ENCODE assay signal across 22 cellular contexts in the genomic region with DNA sequence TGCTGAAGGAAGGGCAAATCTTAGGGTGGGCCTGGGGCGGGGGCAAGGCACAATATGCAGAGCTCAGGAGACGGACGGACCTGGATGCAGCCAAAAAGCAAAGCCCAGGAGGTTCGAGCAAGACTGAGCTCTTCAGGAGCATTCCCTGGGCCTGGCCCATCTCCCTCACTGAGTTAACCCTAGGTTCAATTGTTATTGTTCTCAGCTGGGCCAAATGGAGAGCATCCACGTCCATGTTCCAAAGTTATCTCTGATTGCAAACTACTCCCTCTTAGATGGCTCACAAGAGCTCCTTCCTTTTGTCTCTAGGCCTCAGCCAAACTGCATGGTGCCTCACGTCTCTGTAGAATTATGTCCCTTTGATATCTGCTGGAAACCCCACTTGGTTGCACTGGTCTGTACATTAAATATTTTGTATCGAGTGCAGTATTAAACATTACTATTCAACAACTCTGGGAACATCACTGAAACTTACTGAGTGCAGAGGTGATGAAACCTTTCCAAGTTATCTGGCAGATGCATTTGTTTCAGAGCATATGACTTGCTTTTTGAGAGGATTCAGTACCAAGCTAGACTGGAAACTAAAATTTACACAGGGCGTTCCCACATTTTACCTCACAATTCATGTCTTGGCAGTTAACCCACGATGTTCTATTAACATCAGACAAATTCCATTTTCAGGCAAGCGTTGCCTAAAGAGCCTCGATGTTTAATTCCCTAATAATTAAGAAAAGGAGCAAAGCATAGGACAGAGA. TPM values are rescaled to one million over a fixed set of nuclear protein-coding genes. Genes with fewer than 3 reads are reported as not detected.
DNase-seq lines count a peak whose midpoint lies in the region; FAIRE-seq and TF ChIP-seq lines count a peak whose summit lies in the region.
"Had no signal": no experiment of that assay in that cellular context is flagged by ENCODE, and none has a peak within 500 bp of the region (broad histone marks: within the 10 kb centered on the region; RNA-seq: fewer than 3 reads in every experiment).

No MANE protein-coding gene starts in this region.

- peak overlapping the region; percentile 27 to 56 for H3K27ac ChIP-seq in uterus

- no peak for TF ChIP-seq POLR2A in uterus (IDR thresholded peaks at IDR 0.05)

- H3K9me3 Mint-ChIP-seq in nephron, result peaks cover 5% of the 10 kb centered on the region

- H3K27me3 ChIP-seq in adipocyte (replicated peaks; ENCODE audit: control insufficient read depth, insufficient read depth, low read length) (no peaks in the 10 kb centered on the region), uterus (no peaks in the 10 kb centered on the region)

- H3K27me3 Mint-ChIP-seq in nephron (ENCODE audit: low read depth), result peaks cover 4% of the 10 kb centered on the region
- H3K27me3 Mint-ChIP-seq: activated CD4-positive, alpha-beta T cell treated with anti-CD3 and anti-CD28 coated beads for 36 hours; activated CD8-positive, alpha-beta memory T cell treated with anti-CD3 and anti-CD28 coated beads, Interleukin-2, amount 10 ng/mL, durations not matched to agents 7 days and 5 days; CD8-positive, alpha-beta memory T cell had no signal

- peaks cover 26% of the 10 kb centered on the region for H3K4me1 ChIP-seq in adipocyte (ENCODE audit: control insufficient read depth, insufficient read depth, low read length)
- H3K4me1 ChIP-seq in uterus, result peaks cover 0 to 2% of the 10 kb centered on the region in 2 donors

- H3K4me3 ChIP-seq in adipocyte (ENCODE audit: low read length), result peak overlapping the region; percentile 38
- no peak overlapping the region for H3K4me3 ChIP-seq in uterus

- FAIRE-seq in GM19239 (lab: Jason Lieb, UNC), result no peak
- FAIRE-seq: bronchial epithelial cell had no signal

- H3K4me1 Mint-ChIP-seq in nephron, result peaks cover 59% of the 10 kb centered on the region
- H3K4me1 Mint-ChIP-seq: activated CD8-positive, alpha-beta memory T cell treated with anti-CD3 and anti-CD28 coated beads, Interleukin-2, amount 10 ng/mL, durations not matched to agents 7 days and 5 days had no signal

- H3K9ac ChIP-seq in adipocyte (ENCODE audit: low read length), result no peak overlapping the region

- no peak for DNase-seq in adipocyte (ENCODE audit: low read depth)
- peak; percentile 61 for DNase-seq in fibroblast of the conjunctiva (ENCODE audit: low read depth)
- peak; percentile 37 to 58 for DNase-seq in uterus
- no peak for DNase-seq in NCI-H526 treated with DMSO at 0.1 percent for 48 hours (lab: John Stamatoyannopoulos, UW)
- no peak for DNase-seq in NCI-H510A (lab: John Stamatoyannopoulos, UW)
- no peak for DNase-seq in GM19239 (ENCODE audit: insufficient read length, low spot score)
- DNase-seq: activated CD4-positive, alpha-beta T cell treated with anti-CD3 and anti-CD28 coated beads for 36 hours; activated CD8-positive, alpha-beta memory T cell treated with anti-CD3 and anti-CD28 coated beads, Interleukin-2, amount 10 ng/mL, durations not matched to agents 7 days and 5 days; CD8-positive, alpha-beta memory T cell; dermis blood vessel endothelial cell; DMS53; GF-D8; left colon; midbrain; MM.1S; NCI-H1436 treated with DMSO at 0.1 percent for 48 hours; NCI-H748 treated with DMSO at 0.1 percent for 48 hours; SHP77 treated with DMSO at 0.1 percent for 48 hours; stimulated activated CD8-positive, alpha-beta memory T cell treated with anti-CD3 and anti-CD28 coated beads, Interleukin-4, amount 100 ng/mL, for 48 hours; substantia nigra had no signal

- intact Hi-C loops in uterus (cut with DNase I; ENCODE audit: low total_unique reads), result no loop called here

- TF ChIP-seq CTCF in nephron (IDR thresholded peaks at IDR 0.05; ENCODE audit: unreplicated experiment in 3 of 3) (no peak), uterus (IDR thresholded peaks at IDR 0.05) (no peak)

- peak overlapping the region in 1 of 3 experiments; percentile 4 for H3K4me3 Mint-ChIP-seq in nephron
- H3K4me3 Mint-ChIP-seq: activated CD4-positive, alpha-beta T cell treated with anti-CD3 and anti-CD28 coated beads for 36 hours; activated CD8-positive, alpha-beta memory T cell treated with anti-CD3 and anti-CD28 coated beads, Interleukin-2, amount 10 ng/mL, durations not matched to agents 7 days and 5 days; CD8-positive, alpha-beta memory T cell had no signal

- no peaks in the 10 kb centered on the region for H3K36me3 ChIP-seq in adipocyte (ENCODE audit: control insufficient read depth, insufficient read depth, low read length, severe bottlenecking)
- H3K36me3 ChIP-seq in uterus, result no peaks in the 10 kb centered on the region

- peak overlapping the region; percentile 46 to 94 (median 91) for H3K27ac Mint-ChIP-seq in nephron
- H3K27ac Mint-ChIP-seq: activated CD4-positive, alpha-beta T cell treated with anti-CD3 and anti-CD28 coated beads for 36 hours; activated CD8-positive, alpha-beta memory T cell treated with anti-CD3 and anti-CD28 coated beads, Interleukin-2, amount 10 ng/mL, durations not matched to agents 7 days and 5 days had no signal

- peaks cover 3% of the 10 kb centered on the region for H3K36me3 Mint-ChIP-seq in nephron (ENCODE audit: low read depth)

- peaks cover 3% of the 10 kb centered on the region for H3K9me3 ChIP-seq in adipocyte (ENCODE audit: control insufficient read depth, low read length)
- H3K9me3 ChIP-seq in uterus, result peaks cover 0 to 2% of the 10 kb centered on the region in 2 donors

RNA-seq across cellular contexts. Expression of gene DOCK9, which starts 38.1 kb away (rescaled TPM):
- total RNA-seq in uterus, result 100 to 1,000 TPM in 3 of 4 donors, 10 to 100 TPM in 1; 79.1 to 197 (median 107) TPM

Comparison
In these comparisons a context has a peak if more than half of its experiments do, and no peak if none do; other contexts are left out.
1. DNase-seq: peak in fibroblast of the conjunctiva (single experiment) and uterus (2 of 2); none in adipocyte (single experiment), NCI-H526 treated with DMSO at 0.1 percent for 48 hours (single experiment), NCI-H510A (single experiment) and GM19239 (single experiment).